In the genomic region with DNA sequence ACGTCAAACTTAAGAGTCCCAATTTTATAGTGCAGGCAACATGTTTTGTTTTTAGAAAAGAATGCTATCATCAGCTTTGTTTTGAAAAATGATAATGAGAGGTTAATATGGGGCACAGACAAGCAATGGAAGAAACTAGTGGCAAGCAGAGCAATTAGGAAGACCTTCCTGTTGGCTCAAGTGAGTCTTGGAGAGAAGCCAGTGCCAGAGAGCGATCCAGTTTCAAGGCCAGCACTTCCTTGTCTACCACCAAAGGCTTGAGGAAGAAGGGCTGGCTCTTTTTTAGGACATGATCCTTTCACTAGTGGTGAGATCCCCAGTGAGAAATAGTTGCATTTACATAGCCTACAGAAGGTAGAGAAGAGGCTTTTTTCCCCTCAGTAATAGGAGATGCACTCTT, we compare ENCODE assay signal across 20 cellular contexts.
"Had no signal": no experiment of that assay in that cellular context is flagged by ENCODE, and none has a peak within 500 bp of the region (broad histone marks: within the 10 kb centered on the region; RNA-seq: fewer than 3 reads in every experiment).

No MANE protein-coding gene starts in this region.

- H3K36me3 Mint-ChIP-seq: activated naive CD4-positive, alpha-beta T cell treated with anti-CD3 and anti-CD28 coated beads, Interleukin-2, amount 50 U/mL, for 72 hours; natural killer cell treated with Interleukin-12 subunit alpha and Interleukin-12 subunit beta and Interleukin-15 and Interleukin-18, amount 100 ng/mL, for 72 hours had no signal

- H3K27ac Mint-ChIP-seq: activated CD4-positive, alpha-beta T cell treated with anti-CD3 and anti-CD28 coated beads for 36 hours; activated naive CD4-positive, alpha-beta T cell treated with anti-CD3 and anti-CD28 coated beads, Interleukin-2, amount 50 U/mL, for 72 hours; dendritic cell treated with granulocyte-macrophage colony-stimulating factor and Interleukin-4, amounts not matched to agents 40 ng/mL and 50 ng/mL, for 4 days; natural killer cell treated with Interleukin-12 subunit alpha and Interleukin-12 subunit beta and Interleukin-15 and Interleukin-18, amount 100 ng/mL, for 72 hours; WTC11 had no signal

- H3K4me3 ChIP-seq: adrenal gland, breast epithelium, esophagus muscularis mucosa, gastroesophageal sphincter, heart left ventricle, lung, tibial artery, uterus had no signal

- H3K27me3 Mint-ChIP-seq: activated CD4-positive, alpha-beta T cell treated with anti-CD3 and anti-CD28 coated beads for 36 hours; dendritic cell treated with granulocyte-macrophage colony-stimulating factor and Interleukin-4, amounts not matched to agents 40 ng/mL and 50 ng/mL, for 4 days; natural killer cell treated with Interleukin-12 subunit alpha and Interleukin-12 subunit beta and Interleukin-15 and Interleukin-18, amount 100 ng/mL, for 72 hours had no signal

- H3K36me3 ChIP-seq: adrenal gland, breast epithelium, heart left ventricle, uterus had no signal

- H3K4me1 ChIP-seq: adrenal gland, breast epithelium, esophagus muscularis mucosa, gastroesophageal sphincter, heart left ventricle, tibial artery, uterus had no signal

- H3K27me3 ChIP-seq: adrenal gland, breast epithelium, esophagus muscularis mucosa, gastroesophageal sphincter, heart left ventricle, tibial artery, uterus had no signal

- DNase-seq: activated CD4-positive, alpha-beta T cell treated with anti-CD3 and anti-CD28 coated beads for 36 hours; activated CD4-positive, alpha-beta T cell treated with anti-CD3 and anti-CD28 coated beads, Interleukin-2, amount 50 U/mL, for 48 hours; activated gamma-delta T cell; cerebellar nuclear complex; effector memory CD4-positive, alpha-beta T cell; heart left ventricle; kidney; nucleus accumbens; stimulated activated naive CD4-positive, alpha-beta T cell; tibial artery; uterus had no signal

- H3K9me3 ChIP-seq: adrenal gland, tibial artery, uterus had no signal

- H3K4me3 Mint-ChIP-seq: activated CD4-positive, alpha-beta T cell treated with anti-CD3 and anti-CD28 coated beads for 36 hours; dendritic cell treated with granulocyte-macrophage colony-stimulating factor and Interleukin-4, amounts not matched to agents 40 ng/mL and 50 ng/mL, for 4 days; natural killer cell treated with Interleukin-12 subunit alpha and Interleukin-12 subunit beta and Interleukin-15 and Interleukin-18, amount 100 ng/mL, for 72 hours; WTC11 had no signal

- H3K4me1 Mint-ChIP-seq: activated CD4-positive, alpha-beta T cell treated with anti-CD3 and anti-CD28 coated beads for 36 hours had no signal

- H3K27ac ChIP-seq: adrenal gland, breast epithelium, esophagus muscularis mucosa, gastroesophageal sphincter, heart left ventricle, tibial artery, uterus had no signal
